ENCODE assay signal across 8 cellular contexts in genomic region chr17:39688945-39689344, GRCh38.
A peak's percentile ranks its signal among the peaks of the same experiment; 100 is the strongest.
DNase-seq lines count a peak whose midpoint lies in the region; ATAC-seq, FAIRE-seq and TF ChIP-seq lines count a peak whose summit lies in the region.

No MANE protein-coding gene starts in this region.

- H3K36me3 Mint-ChIP-seq in central memory CD8-positive, alpha-beta T cell (ENCODE audit: insufficient read depth) = peaks cover 6% of the 10 kb centered on the region

- H3K27ac Mint-ChIP-seq in central memory CD8-positive, alpha-beta T cell (ENCODE audit: low read depth) = peak overlapping the region; percentile 99

- H3K9me3 Mint-ChIP-seq in central memory CD8-positive, alpha-beta T cell = peaks cover 8% of the 10 kb centered on the region

- ATAC-seq in central memory CD8-positive, alpha-beta T cell (replicated peaks; ENCODE audit: extremely low read depth, poor library complexity, severe bottlenecking) = no peak

- DNase-seq in central memory CD8-positive, alpha-beta T cell (ENCODE audit: low spot score in 2 of 2) = no peak
- DNase-seq in HK-2 (ENCODE audit: unreplicated experiment) (no peak), NCI-H2081 treated with DMSO at 0.1 percent for 48 hours (lab: John Stamatoyannopoulos, UW) (no peak), posterior cingulate gyrus (no peak), HTR-8/SVneo (ENCODE audit: insufficient read length, low spot score) (no peak)

- peak overlapping the region; percentile 95 for H3K4me3 Mint-ChIP-seq in central memory CD8-positive, alpha-beta T cell

- no peak for FAIRE-seq in HTR-8/SVneo (lab: Jason Lieb, UNC)

- H3K27ac ChIP-seq in C4-2B = peak overlapping the region; percentile 86
- peak overlapping the region; percentile 89 for H3K27ac ChIP-seq in KOPT-K1 (ENCODE audit: low read depth, low read length, poor library complexity, severe bottlenecking)
- H3K27ac ChIP-seq in muscle layer of duodenum (ENCODE audit: low read length) = no peak overlapping the region

- H3K36me3 ChIP-seq in KOPT-K1 (ENCODE audit: insufficient read depth, low read length) (no peaks in the 10 kb centered on the region), muscle layer of duodenum (ENCODE audit: control insufficient read depth in 1 of 2, insufficient read depth in 2 of 2, low read length in 2 of 2) (peaks cover 11 to 12% of the 10 kb centered on the region in 2 donors)

- H3K4me1 Mint-ChIP-seq in central memory CD8-positive, alpha-beta T cell = peaks cover 35% of the 10 kb centered on the region

- no peak for TF ChIP-seq CTCF in C4-2B (conservative IDR thresholded peaks at IDR 0.05)

- H3K27me3 ChIP-seq in muscle layer of duodenum (ENCODE audit: low read depth, low read length) = no peaks in the 10 kb centered on the region

- H3K9me3 ChIP-seq in KOPT-K1 (ENCODE audit: insufficient read depth, low read length, poor library complexity, severe bottlenecking) (no peaks in the 10 kb centered on the region), muscle layer of duodenum (ENCODE audit: control insufficient read depth in 1 of 2, low read length in 2 of 2) (no peaks in the 10 kb centered on the region)

- peak overlapping the region; percentile 84 to 97 for H3K4me3 ChIP-seq in muscle layer of duodenum (ENCODE audit: low read depth in 1 of 2, low read length in 2 of 2)

- intact Hi-C loops in posterior cingulate gyrus (cut with DNase I) = loop anchor here (2.0 kb wide), 1 partner anchor 42 kb away; the partner anchor contains the start of gene MIEN1

- peaks cover 8% of the 10 kb centered on the region in 2 donors for H3K4me1 ChIP-seq in muscle layer of duodenum (ENCODE audit: control insufficient read depth in 1 of 2, insufficient read depth in 2 of 2, low read length in 2 of 2)

- no peaks in the 10 kb centered on the region for H3K27me3 Mint-ChIP-seq in central memory CD8-positive, alpha-beta T cell
